10 cellular contexts compared by ENCODE assay signal in genomic region chr14:106843376-106843775, GRCh38.
DNase-seq lines count a peak whose midpoint lies in the region; ATAC-seq and TF ChIP-seq lines count a peak whose summit lies in the region.
"Had no signal": no experiment of that assay in that cellular context is flagged by ENCODE, and none has a peak within 500 bp of the region (broad histone marks: within the 10 kb centered on the region; RNA-seq: fewer than 3 reads in every experiment).

No MANE protein-coding gene starts in this region.

- ATAC-seq in psoas muscle (no peak), GM21528 (IDR thresholded peaks at IDR 0.05; ENCODE audit: low FRiP score, unreplicated experiment) (no peak)

- peaks cover 58% of the 10 kb centered on the region for H3K4me1 Mint-ChIP-seq in MCF 10A (ENCODE audit: insufficient read depth, unreplicated experiment)

- no peak for TF ChIP-seq POLR2A in esophagus muscularis mucosa (IDR thresholded peaks at IDR 0.05; ENCODE audit: low read depth)

- H3K27ac Mint-ChIP-seq in MCF 10A (ENCODE audit: low read depth, unreplicated experiment) = peak overlapping the region; percentile 95

- H3K4me3 Mint-ChIP-seq in MCF 10A (ENCODE audit: unreplicated experiment) = peak overlapping the region; percentile 83

- no peak for TF ChIP-seq EP300 in esophagus muscularis mucosa (IDR thresholded peaks at IDR 0.05)

- no peaks in the 10 kb centered on the region for H3K27me3 Mint-ChIP-seq in MCF 10A (ENCODE audit: insufficient read depth, unreplicated experiment)

- intact Hi-C loops in MCF 10A (cut with micrococcal nuclease) = no loop called here
- intact Hi-C loops in psoas muscle (cut with DNase I) = no loop called here
- intact Hi-C loops in esophagus muscularis mucosa (cut with DNase I) = no loop called here

- DNase-seq in LNCaP clone FGC (ENCODE audit: low read depth) (no peak), MCF 10A (ENCODE audit: unreplicated experiment) (no peak), psoas muscle (no peak), esophagus muscularis mucosa (ENCODE audit: extremely low spot score) (no peak), CD1c-positive myeloid dendritic cell (ENCODE audit: extremely low spot score) (no peak)
- DNase-seq: NCI-H1092, thyroid gland had no signal

- H3K36me3 Mint-ChIP-seq in MCF 10A (ENCODE audit: insufficient read depth, unreplicated experiment) = peaks cover 13% of the 10 kb centered on the region

- peaks cover 47% of the 10 kb centered on the region for H3K79me2 ChIP-seq in DOHH2 (ENCODE audit: control insufficient read depth, low read length)
- H3K79me2 ChIP-seq: hepatocyte had no signal

- H3K4me2 ChIP-seq in DOHH2 (ENCODE audit: low read length) = peak overlapping the region; percentile 90
- H3K4me2 ChIP-seq: hepatocyte had no signal

- POLR2A ChIA-PET in MCF 10A (lab: Yijun Ruan, JAX) = interaction anchor here (1.1 to 1.4 kb wide), 4 partner anchors 8 to 31 kb away, joined by 3 to 4 read pairs (median 3); no protein-coding TSS in a partner anchor

- no peaks in the 10 kb centered on the region for H4K20me1 ChIP-seq in DOHH2 (ENCODE audit: control insufficient read depth, insufficient read depth, low read depth, low read length)

- H3F3A ChIP-seq in DOHH2 (ENCODE audit: control insufficient read depth, insufficient read depth) = peaks cover 17% of the 10 kb centered on the region

- H3K27me3 ChIP-seq in DOHH2 (ENCODE audit: control insufficient read depth, low read length) (no peaks in the 10 kb centered on the region), psoas muscle (ENCODE audit: insufficient read depth in 3 of 3, low read length in 2 of 3) (peaks cover 0 to 2% (median 0%) of the 10 kb centered on the region in 3 donors), esophagus muscularis mucosa (peaks cover 0 to 40% (median 0%) of the 10 kb centered on the region in 4 donors)
- H3K27me3 ChIP-seq: hepatocyte, thyroid gland had no signal

- H3K9me3 Mint-ChIP-seq in MCF 10A (ENCODE audit: unreplicated experiment) = no peaks in the 10 kb centered on the region

- H3K4me3 ChIP-seq in DOHH2 (ENCODE audit: low read length) (peak overlapping the region; percentile 89), LNCaP clone FGC (ENCODE audit: low read depth, low read length) (peak overlapping the region; percentile 71), psoas muscle (peak overlapping the region; percentile 59), esophagus muscularis mucosa (peak overlapping the region in 1 of 4 donors; percentile 38)
- H3K4me3 ChIP-seq: hepatocyte, thyroid gland had no signal

- WGBS in psoas muscle, 3 donors = 55 to 60% (median 57%) methylated on average over 6 of the region's 6 CpGs
- 62% methylated on average over 6 of the region's 6 CpGs for WGBS in esophagus muscularis mucosa

- no peaks in the 10 kb centered on the region for H3K9me2 ChIP-seq in DOHH2 (replicated peaks; ENCODE audit: control insufficient read depth, low read length)

- H3K36me3 ChIP-seq in DOHH2 (ENCODE audit: control insufficient read depth, low read length) = peaks cover 11% of the 10 kb centered on the region
- no peaks in the 10 kb centered on the region for H3K36me3 ChIP-seq in psoas muscle (ENCODE audit: insufficient read depth in 1 of 2, low read depth in 1 of 2)
- H3K36me3 ChIP-seq in esophagus muscularis mucosa = no peaks in the 10 kb centered on the region
- H3K36me3 ChIP-seq: thyroid gland had no signal

- peak overlapping the region; percentile 96 for H3K27ac ChIP-seq in DOHH2 (ENCODE audit: low read depth, low read length)
- H3K27ac ChIP-seq in psoas muscle = peak overlapping the region; percentile 67
- no peak overlapping the region for H3K27ac ChIP-seq in esophagus muscularis mucosa (replicated peaks in 1 of 4)
- H3K27ac ChIP-seq: hepatocyte, thyroid gland had no signal

- H3K9me3 ChIP-seq in DOHH2 (ENCODE audit: control insufficient read depth, insufficient read depth, low read length) (peaks cover 16% of the 10 kb centered on the region), psoas muscle (no peaks in the 10 kb centered on the region), esophagus muscularis mucosa (no peaks in the 10 kb centered on the region)
- H3K9me3 ChIP-seq: thyroid gland had no signal

- CTCF ChIA-PET in MCF 10A (lab: Yijun Ruan, JAX) = interaction anchor here (1.7 to 9.4 kb wide), 4 partner anchors 12 to 30 kb away, joined by 3 to 86 read pairs (median 28); no protein-coding TSS in a partner anchor

- H3K4me1 ChIP-seq in DOHH2 (ENCODE audit: control insufficient read depth, low read length) = peaks cover 41% of the 10 kb centered on the region
- H3K4me1 ChIP-seq in psoas muscle = no peaks in the 10 kb centered on the region
- peaks cover 0 to 3% (median 0%) of the 10 kb centered on the region in 4 donors for H3K4me1 ChIP-seq in esophagus muscularis mucosa
- H3K4me1 ChIP-seq: thyroid gland had no signal

- peak; percentile 46 for TF ChIP-seq CTCF in DOHH2 (IDR thresholded peaks at IDR 0.05; ENCODE audit: low read depth, low read length, poor library complexity, severe bottlenecking)
- TF ChIP-seq CTCF in LNCaP clone FGC (IDR thresholded peaks at IDR 0.05; ENCODE audit: control insufficient read depth, extremely low read depth, insufficient read depth) = peak; percentile 19; the same call in 1 of the 2 replicates
- TF ChIP-seq CTCF in MCF 10A (IDR thresholded peaks at IDR 0.05; ENCODE audit: unreplicated experiment) = no peak
- no peak for TF ChIP-seq CTCF in psoas muscle (IDR thresholded peaks at IDR 0.05)
- no peak for TF ChIP-seq CTCF in esophagus muscularis mucosa (IDR thresholded peaks at IDR 0.05)

- BruUV-seq in MCF 10A (replicated peaks; lab: Mats Ljungman, UMichigan) = no TSS peak

Comparison
In these comparisons a context has a peak if more than half of its experiments do, and no peak if none do; other contexts are left out.
1. H3K27ac ChIP-seq: peak in DOHH2 (single experiment) and psoas muscle (single experiment); none in esophagus muscularis mucosa (0 of 4).
2. CTCF ChIP-seq: peak in DOHH2 (single experiment) and LNCaP clone FGC (single experiment); none in MCF 10A (single experiment), psoas muscle (single experiment) and esophagus muscularis mucosa (0 of 3).